Comparison of ENCODE assay signal across 21 cellular contexts in the genomic region with DNA sequence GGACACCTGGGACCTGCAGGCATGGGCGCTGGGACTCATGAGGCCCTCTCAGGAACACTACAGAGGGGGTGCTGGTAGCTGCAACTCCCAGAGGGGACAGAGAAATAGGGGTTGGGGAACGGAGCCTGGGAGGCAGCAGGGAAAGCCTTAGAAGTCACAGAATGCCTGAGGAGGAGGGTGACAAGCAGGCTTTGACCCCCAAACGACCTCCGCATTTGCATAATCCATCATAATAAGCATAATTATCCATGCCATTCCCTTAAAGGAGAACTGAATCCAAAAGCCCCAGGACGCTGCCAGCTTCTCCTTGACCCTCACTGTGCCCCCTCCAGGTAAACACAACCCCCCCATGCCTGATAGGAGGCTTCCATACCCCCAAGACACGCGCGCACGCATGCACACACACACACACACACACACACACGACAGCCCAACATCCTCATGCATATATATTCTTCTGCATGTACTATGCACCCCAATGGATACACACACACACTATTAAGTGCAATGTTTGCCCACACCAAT. TPM values are rescaled to one million over a fixed set of nuclear protein-coding genes. Genes with fewer than 3 reads are reported as not detected.
A peak's percentile ranks its signal among the peaks of the same experiment; 100 is the strongest.
DNase-seq lines count a peak whose midpoint lies in the region; ATAC-seq and TF ChIP-seq lines count a peak whose summit lies in the region.
"Had no signal": no experiment of that assay in that cellular context is flagged by ENCODE, and none has a peak within 500 bp of the region (broad histone marks: within the 10 kb centered on the region; RNA-seq: fewer than 3 reads in every experiment).

No MANE protein-coding gene starts in this region.

- H3K9me3 ChIP-seq in esophagus squamous epithelium (no peaks in the 10 kb centered on the region), hepatocyte (ENCODE audit: low read depth) (no peaks in the 10 kb centered on the region)
- H3K9me3 ChIP-seq: tibial artery had no signal

- H3K36me3 Mint-ChIP-seq in GM23338 (ENCODE audit: low read depth) = 0 out of 3 replicates have a peak, but pooled peaks cover 3% of the 10 kb centered on the region
- no peaks in the 10 kb centered on the region for H3K36me3 Mint-ChIP-seq in stimulated activated naive B cell treated with anti-CD40 and anti-IgM and Interleukin-4, amounts not matched to agents 10 μg/mL and 1 μg/mL and 100 μg/mL, for 72 hours
- H3K36me3 Mint-ChIP-seq: activated naive CD4-positive, alpha-beta T cell treated with anti-CD3 and anti-CD28 coated beads, Interleukin-2, amount 10 ng/mL, durations not matched to agents 7 days and 5 days; stimulated activated effector memory CD8-positive, alpha-beta T cell treated with anti-CD3 and anti-CD28 coated beads, Interleukin-12 subunit alpha, Interleukin-12 subunit beta, amount 100 ng/mL, for 72 hours had no signal

- H3K4me2 ChIP-seq in GM23338 (0 out of 2 replicates have a peak overlapping the region, but pooled peaks have one; percentile 14), hepatocyte (no peak overlapping the region)

- ATAC-seq in GM23338 = no peak; the same call in 2 of the 3 replicates
- ATAC-seq in stimulated activated naive B cell treated with anti-CD40 and anti-IgM and Interleukin-4, amounts not matched to agents 10 μg/mL and 1 μg/mL and 100 μg/mL, for 72 hours (replicated peaks) = no peak
- ATAC-seq in GM21723 (IDR thresholded peaks at IDR 0.05; ENCODE audit: unreplicated experiment) = no peak
- ATAC-seq in GM21717 (IDR thresholded peaks at IDR 0.05; ENCODE audit: unreplicated experiment) = no peak
- ATAC-seq: HepG2; stimulated activated effector memory CD8-positive, alpha-beta T cell treated with anti-CD3 and anti-CD28 coated beads, Interleukin-12 subunit alpha, Interleukin-12 subunit beta, amount 100 ng/mL, for 72 hours had no signal

- H3K27me3 ChIP-seq in GM23338 (ENCODE audit: insufficient read depth) (no peaks in the 10 kb centered on the region), esophagus squamous epithelium (peaks cover 0 to 17% (median 0%) of the 10 kb centered on the region in 4 donors), hepatocyte (no peaks in the 10 kb centered on the region)
- H3K27me3 ChIP-seq: tibial artery had no signal

- H2AFZ ChIP-seq in GM23338 = no peak overlapping the region
- H2AFZ ChIP-seq in hepatocyte = no peak overlapping the region
- H2AFZ ChIP-seq: parathyroid adenoma had no signal

- H3K9me3 Mint-ChIP-seq in GM23338 = no peaks in the 10 kb centered on the region
- no peaks in the 10 kb centered on the region for H3K9me3 Mint-ChIP-seq in stimulated activated naive B cell treated with anti-CD40 and anti-IgM and Interleukin-4, amounts not matched to agents 10 μg/mL and 1 μg/mL and 100 μg/mL, for 72 hours
- H3K9me3 Mint-ChIP-seq: activated naive CD4-positive, alpha-beta T cell treated with anti-CD3 and anti-CD28 coated beads, Interleukin-2, amount 10 ng/mL, durations not matched to agents 7 days and 5 days; activated T-cell treated with anti-CD3 and anti-CD28 coated beads, Interleukin-2, amount 50 U/mL, for 24 hours; stimulated activated effector memory CD8-positive, alpha-beta T cell treated with anti-CD3 and anti-CD28 coated beads, Interleukin-12 subunit alpha, Interleukin-12 subunit beta, amount 100 ng/mL, for 72 hours had no signal

- no peak for TF ChIP-seq CTCF in GM23338 (conservative IDR thresholded peaks at IDR 0.05; ENCODE audit: low read depth in 2 of 2)
- no peak for TF ChIP-seq CTCF in esophagus squamous epithelium (IDR thresholded peaks at IDR 0.05)
- TF ChIP-seq CTCF in hepatocyte (IDR thresholded peaks at IDR 0.05; ENCODE audit: poor library complexity) = no peak

- H3K36me3 ChIP-seq in GM23338 (ENCODE audit: insufficient read depth) (no peaks in the 10 kb centered on the region), esophagus squamous epithelium (no peaks in the 10 kb centered on the region), hepatocyte (replicated peaks; ENCODE audit: insufficient read depth, low read depth) (no peaks in the 10 kb centered on the region)

- H3K9me2 ChIP-seq in GM23338 (ENCODE audit: insufficient read depth) (no peaks in the 10 kb centered on the region), hepatocyte (replicated peaks; ENCODE audit: insufficient read depth) (no peaks in the 10 kb centered on the region)

- H4K20me1 ChIP-seq in GM23338 (replicated peaks; ENCODE audit: insufficient read depth) (no peaks in the 10 kb centered on the region; the same call in 1 of the 2 replicates), hepatocyte (ENCODE audit: insufficient read depth, poor library complexity, severe bottlenecking) (no peaks in the 10 kb centered on the region)

- TF ChIP-seq POLR2A in esophagus squamous epithelium (IDR thresholded peaks at IDR 0.05) = no peak

- peaks cover 18% of the 10 kb centered on the region for H3K27me3 Mint-ChIP-seq in GM23338 (ENCODE audit: insufficient read depth, low read depth, poor library complexity)
- H3K27me3 Mint-ChIP-seq in stimulated activated naive B cell treated with anti-CD40 and anti-IgM and Interleukin-4, amounts not matched to agents 10 μg/mL and 1 μg/mL and 100 μg/mL, for 72 hours = peaks cover 67 to 73% of the 10 kb centered on the region in 2 donors

- DNase-seq in GM23338 (ENCODE audit: low spot score) (no peak), NCI-H524 (lab: John Stamatoyannopoulos, UW) (peak; percentile 52 to 62), esophagus squamous epithelium (lab: John Stamatoyannopoulos, UW) (no peak), hepatocyte (ENCODE audit: low spot score) (no peak)
- DNase-seq in stimulated activated naive B cell treated with anti-CD40 and anti-IgM and Interleukin-4, amounts not matched to agents 10 μg/mL and 1 μg/mL and 100 μg/mL, for 72 hours = no peak
- DNase-seq: activated CD4-positive, CD25-positive, alpha-beta regulatory T cell; activated naive CD4-positive, alpha-beta T cell treated with anti-CD3 and anti-CD28 coated beads, Interleukin-2, amount 10 ng/mL, durations not matched to agents 7 days and 5 days; activated T-cell treated with anti-CD3 and anti-CD28 coated beads, Interleukin-2, amount 50 U/mL, for 24 hours; effector CD8-positive, alpha-beta T cell; kidney glomerular epithelial cell; mesenchymal stem cell; NCI-H1694 treated with DMSO at 0.1 percent for 48 hours; NCI-H226; NK-92 treated with Interleukin-12 subunit alpha and Interleukin-12 subunit beta, amount 100 ng/mL, for 24 hours; tibial artery had no signal

- WGBS in esophagus squamous epithelium, 2 donors = 72 to 77% methylated on average over 10 of the region's 10 CpGs
- WGBS in hepatocyte (ENCODE audit: low lambda C conversion rate, missing lambda C conversion rate) = 86% methylated on average over 9 of the region's 10 CpGs

- H3F3A ChIP-seq in GM23338 (replicated peaks; ENCODE audit: low read depth) = no peaks in the 10 kb centered on the region

- H3K4me3 Mint-ChIP-seq in GM23338 = no peak overlapping the region
- no peak overlapping the region for H3K4me3 Mint-ChIP-seq in stimulated activated naive B cell treated with anti-CD40 and anti-IgM and Interleukin-4, amounts not matched to agents 10 μg/mL and 1 μg/mL and 100 μg/mL, for 72 hours
- H3K4me3 Mint-ChIP-seq: activated naive CD4-positive, alpha-beta T cell treated with anti-CD3 and anti-CD28 coated beads, Interleukin-2, amount 10 ng/mL, durations not matched to agents 7 days and 5 days; activated T-cell treated with anti-CD3 and anti-CD28 coated beads, Interleukin-2, amount 50 U/mL, for 24 hours; stimulated activated effector memory CD8-positive, alpha-beta T cell treated with anti-CD3 and anti-CD28 coated beads, Interleukin-12 subunit alpha, Interleukin-12 subunit beta, amount 100 ng/mL, for 72 hours had no signal

- intact Hi-C loops in esophagus squamous epithelium (cut with DNase I) = no loop called here

- peaks cover 51% of the 10 kb centered on the region for H3K4me1 Mint-ChIP-seq in GM23338
- peaks cover 18 to 20% of the 10 kb centered on the region in 2 donors for H3K4me1 Mint-ChIP-seq in stimulated activated naive B cell treated with anti-CD40 and anti-IgM and Interleukin-4, amounts not matched to agents 10 μg/mL and 1 μg/mL and 100 μg/mL, for 72 hours
- H3K4me1 Mint-ChIP-seq: activated naive CD4-positive, alpha-beta T cell treated with anti-CD3 and anti-CD28 coated beads, Interleukin-2, amount 10 ng/mL, durations not matched to agents 7 days and 5 days had no signal

- H3K4me3 ChIP-seq in GM23338 = no peak overlapping the region
- H3K4me3 ChIP-seq in esophagus squamous epithelium = no peak overlapping the region
- H3K4me3 ChIP-seq in hepatocyte = no peak overlapping the region
- H3K4me3 ChIP-seq: SK-N-MC, tibial artery had no signal

- H3K79me2 ChIP-seq in GM23338 (replicated peaks; ENCODE audit: insufficient read depth) (no peaks in the 10 kb centered on the region; the same call in 1 of the 2 replicates), hepatocyte (peaks cover 6% of the 10 kb centered on the region)
- H3K79me2 ChIP-seq: parathyroid adenoma had no signal

- peaks cover 19% of the 10 kb centered on the region; the same call in 1 of the 2 replicates for H3K4me1 ChIP-seq in GM23338 (ENCODE audit: insufficient read depth)
- H3K4me1 ChIP-seq in esophagus squamous epithelium = peaks cover 5 to 45% (median 29%) of the 10 kb centered on the region in 3 donors
- peaks cover 11% of the 10 kb centered on the region for H3K4me1 ChIP-seq in hepatocyte (ENCODE audit: insufficient read depth)
- H3K4me1 ChIP-seq: parathyroid adenoma had no signal

- H3K27ac Mint-ChIP-seq in GM23338 = 0 out of 2 replicates have a peak overlapping the region, but pooled peaks have one; percentile 2
- H3K27ac Mint-ChIP-seq in stimulated activated naive B cell treated with anti-CD40 and anti-IgM and Interleukin-4, amounts not matched to agents 10 μg/mL and 1 μg/mL and 100 μg/mL, for 72 hours = peak overlapping the region; percentile 68
- H3K27ac Mint-ChIP-seq: activated naive CD4-positive, alpha-beta T cell treated with anti-CD3 and anti-CD28 coated beads, Interleukin-2, amount 10 ng/mL, durations not matched to agents 7 days and 5 days; activated T-cell treated with anti-CD3 and anti-CD28 coated beads, Interleukin-2, amount 50 U/mL, for 24 hours had no signal

- H3K27ac ChIP-seq in GM23338 (ENCODE audit: low read depth) (no peak overlapping the region), esophagus squamous epithelium (peak overlapping the region in 3 of 4 donors; percentile 75 to 81 (median 79)), hepatocyte (no peak overlapping the region)
- H3K27ac ChIP-seq: parathyroid adenoma, SK-N-MC, tibial artery had no signal

TF ChIP-seq in GM23338, 12 proteins besides CTCF, POLR2A, EP300 and RAD21 (continues in another document):
- no peak for TF ChIP-seq EZH2 (IDR thresholded peaks at IDR 0.05; ENCODE audit: low read depth, unreplicated experiment)

RNA-seq across cellular contexts. Expression of a gene that starts 27.9 kb away (rescaled TPM):
- total RNA-seq in GM23338 (2014; rRNA removed; shearing (Covaris generic)) = 22.4 and 29.7 TPM in 2 replicates
- polyA plus RNA-seq in GM23338 (2016; fragmentation: Nextera tagmentation; extraction: Ambion mirVana) (5.2 and 5.8 TPM in 2 replicates), hepatocyte (51.0 and 60.0 TPM in 2 replicates)
- total RNA-seq in esophagus squamous epithelium (10 to 100 TPM in 1 of 4 donors, 1 to 10 TPM in 3; 2.9 to 11.6 (median 5.1) TPM), hepatocyte (28.6 and 33.5 TPM in 2 replicates)

Comparison
In these comparisons a context has a peak if more than half of its experiments do, and no peak if none do; other contexts are left out.
1. DNase-seq: peak in NCI-H524 (2 of 2); none in GM23338 (single experiment), esophagus squamous epithelium (single experiment), stimulated activated naive B cell treated with anti-CD40 and anti-IgM and Interleukin-4, amounts not matched to agents 10 μg/mL and 1 μg/mL and 100 μg/mL, for 72 hours (single experiment) and hepatocyte (single experiment).
2. H3K27ac ChIP-seq: peak in esophagus squamous epithelium (3 of 4); none in GM23338 (single experiment) and hepatocyte (single experiment).